In the genomic region with DNA sequence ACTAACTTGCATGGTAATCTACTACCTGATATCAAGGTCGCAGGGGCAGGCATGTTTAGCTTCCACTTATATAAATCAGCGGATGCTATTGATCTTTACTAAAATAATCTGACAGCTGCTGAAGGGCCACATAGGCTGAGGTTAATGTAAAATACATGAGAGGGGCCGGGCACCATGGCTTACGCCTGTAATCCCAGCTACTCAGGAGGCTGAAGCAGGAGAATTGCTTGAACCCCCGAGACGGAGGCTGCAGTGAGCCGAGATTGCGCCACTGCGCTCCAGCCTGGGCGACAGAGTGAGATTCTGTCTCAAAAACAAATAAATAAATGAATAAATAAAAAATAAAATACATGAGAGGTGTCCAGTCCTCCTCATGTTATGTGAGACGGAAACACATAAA, we compare ENCODE assay signal across 6 cellular contexts.
"Had no signal": no experiment of that assay in that cellular context is flagged by ENCODE, and none has a peak within 500 bp of the region (broad histone marks: within the 10 kb centered on the region; RNA-seq: fewer than 3 reads in every experiment).

No MANE protein-coding gene starts in this region.

- DNase-seq: GOT3, H7, HCEC 1CT, IMR-90, KG1 had no signal

- H3K4me3 ChIP-seq: K562 had no signal

- ATAC-seq: K562 had no signal
